11 cellular contexts compared by ENCODE assay signal in genomic region chr22:40332319-40332781, GRCh38. TPM values are rescaled to one million over a fixed set of nuclear protein-coding genes. Genes with fewer than 3 reads are reported as not detected.
DNase-seq lines count a peak whose midpoint lies in the region; ATAC-seq and TF ChIP-seq lines count a peak whose summit lies in the region.
"Had no signal": no experiment of that assay in that cellular context is flagged by ENCODE, and none has a peak within 500 bp of the region (broad histone marks: within the 10 kb centered on the region; RNA-seq: fewer than 3 reads in every experiment).

No MANE protein-coding gene starts in this region.

- H3K4me3 Mint-ChIP-seq in activated T-cell treated with anti-CD3 and anti-CD28 coated beads, Interleukin-2, amount 50 U/mL, for 72 hours: peak overlapping the region; percentile 55 to 89

- TF ChIP-seq CTCF in epithelial cell of esophagus (IDR thresholded peaks at IDR 0.05; ENCODE audit: insufficient read depth, low read depth, low read length, missing control alignments): no peak

- H3K27me3 Mint-ChIP-seq in activated T-cell treated with anti-CD3 and anti-CD28 coated beads, Interleukin-2, amount 50 U/mL, for 72 hours (ENCODE audit: low read depth): no peaks in the 10 kb centered on the region

- H3K4me3 ChIP-seq in HUES64 (ENCODE audit: low read length) (no peak overlapping the region), epithelial cell of esophagus (ENCODE audit: low read length) (no peak overlapping the region)
- H3K4me3 ChIP-seq: left lung had no signal

- peak overlapping the region; percentile 92 for H3K27ac Mint-ChIP-seq in activated T-cell treated with anti-CD3 and anti-CD28 coated beads, Interleukin-2, amount 50 U/mL, for 72 hours

- WGBS in HUES64: 75% methylated on average over 9 of the region's 9 CpGs

- peaks cover 92% of the 10 kb centered on the region for H3K4me1 Mint-ChIP-seq in activated T-cell treated with anti-CD3 and anti-CD28 coated beads, Interleukin-2, amount 50 U/mL, for 72 hours (ENCODE audit: low read depth)

- no peaks in the 10 kb centered on the region for H3K9me3 ChIP-seq in HUES64 (ENCODE audit: insufficient read depth, low read depth, low read length)
- H3K9me3 ChIP-seq: left lung had no signal

- peaks cover 0 to 6% of the 10 kb centered on the region in 2 donors for H3K36me3 Mint-ChIP-seq in activated T-cell treated with anti-CD3 and anti-CD28 coated beads, Interleukin-2, amount 50 U/mL, for 72 hours (ENCODE audit: insufficient read depth in 2 of 2)

- no peaks in the 10 kb centered on the region for H3K27me3 ChIP-seq in HUES64 (ENCODE audit: insufficient read depth, low read length)
- H3K27me3 ChIP-seq: left lung had no signal

- 0 out of 2 replicates have a peak overlapping the region, but pooled peaks have one; percentile 13 for H3K9ac ChIP-seq in HUES64 (ENCODE audit: low read depth, low read length)

- H3K9me3 Mint-ChIP-seq in activated T-cell treated with anti-CD3 and anti-CD28 coated beads, Interleukin-2, amount 50 U/mL, for 72 hours: no peaks in the 10 kb centered on the region

- ATAC-seq in activated T-cell treated with anti-CD3 and anti-CD28 coated beads, Interleukin-2, amount 50 U/mL, for 72 hours (replicated peaks in 1 of 2): peak; percentile 57 to 59
- no peak for ATAC-seq in GM21528 (IDR thresholded peaks at IDR 0.05; ENCODE audit: low FRiP score, unreplicated experiment)
- ATAC-seq: left lung had no signal

- H3K27ac ChIP-seq in HUES64 (ENCODE audit: low read depth, low read length): no peak overlapping the region
- H3K27ac ChIP-seq: epithelial cell of prostate, left lung had no signal

- peaks cover 15% of the 10 kb centered on the region; the same call in 1 of the 2 replicates for H3K36me3 ChIP-seq in HUES64 (ENCODE audit: insufficient read depth, low read length)

- no peak for DNase-seq in activated T-cell treated with anti-CD3 and anti-CD28 coated beads, Interleukin-2, amount 50 U/mL, for 72 hours
- DNase-seq in epithelial cell of esophagus (ENCODE audit: low read depth) (peak; percentile 24), pons (ENCODE audit: low spot score) (peak; percentile 54), NCI-H748 treated with DMSO at 0.1 percent for 48 hours (lab: John Stamatoyannopoulos, UW) (no peak), NCI-H187 treated with DMSO at 0.1 percent for 48 hours (lab: John Stamatoyannopoulos, UW) (no peak)
- DNase-seq: DMS79, left lung, retina had no signal

- H3K4me1 ChIP-seq in HUES64 (ENCODE audit: insufficient read depth, low read length): peaks cover 59% of the 10 kb centered on the region

RNA-seq across cellular contexts. Expression of gene ADSL, which starts 13.9 kb away (rescaled TPM):
- 175 TPM for polyA plus RNA-seq in HUES64 (2013, experiment 1 of 2)
- 166 TPM for polyA plus RNA-seq in HUES64 (2013, experiment 2 of 2)
- 100 to 1,000 TPM in 1 of 2 donors, 10 to 100 TPM in 1; 98.7 to 102 TPM for total RNA-seq in activated T-cell treated with anti-CD3 and anti-CD28 coated beads, Interleukin-2, amount 50 U/mL, for 72 hours

RNA-seq across cellular contexts. Expression of gene SGSM3, which starts 38.0 kb away (rescaled TPM):
- 35.1 TPM for polyA plus RNA-seq in HUES64 (2013, experiment 1 of 2)
- 45.9 TPM for polyA plus RNA-seq in HUES64 (2013, experiment 2 of 2)
- total RNA-seq in activated T-cell treated with anti-CD3 and anti-CD28 coated beads, Interleukin-2, amount 50 U/mL, for 72 hours: 10 to 100 TPM; 47.1 to 55.8 TPM

Comparison
In these comparisons a context has a peak if more than half of its experiments do, and no peak if none do; other contexts are left out.
1. DNase-seq: peak in epithelial cell of esophagus (single experiment) and pons (single experiment); none in activated T-cell treated with anti-CD3 and anti-CD28 coated beads, Interleukin-2, amount 50 U/mL, for 72 hours (0 of 2), NCI-H748 treated with DMSO at 0.1 percent for 48 hours (single experiment) and NCI-H187 treated with DMSO at 0.1 percent for 48 hours (single experiment).